Comparison of ENCODE assay signal across 34 cellular contexts in genomic region chr17:45989759-45990158, GRCh38. TPM values are rescaled to one million over a fixed set of nuclear protein-coding genes. Genes with fewer than 3 reads are reported as not detected.
"Had no signal": no experiment of that assay in that cellular context is flagged by ENCODE, and none has a peak within 500 bp of the region (broad histone marks: within the 10 kb centered on the region; RNA-seq: fewer than 3 reads in every experiment).

No MANE protein-coding gene starts in this region.

- H3K4me1 ChIP-seq: adrenal gland, body of pancreas, colonic mucosa had no signal

- H3K9me3 Mint-ChIP-seq: activated CD4-positive, alpha-beta memory T cell treated with anti-CD3 and anti-CD28 coated beads for 36 hours; activated CD4-positive, alpha-beta T cell treated with anti-CD3 and anti-CD28 coated beads, Interleukin-2, amount 10 ng/mL, durations not matched to agents 24 days and 14 days; activated naive CD4-positive, alpha-beta T cell treated with anti-CD3 and anti-CD28 coated beads for 36 hours; activated naive CD4-positive, alpha-beta T cell treated with anti-CD3 and anti-CD28 coated beads, Interleukin-2, amount 50 U/mL, for 24 hours; activated naive CD8-positive, alpha-beta T cell treated with anti-CD3 and anti-CD28 coated beads for 36 hours; activated naive CD8-positive, alpha-beta T cell treated with anti-CD3 and anti-CD28 coated beads, Interleukin-2, amount 50 U/mL, for 24 hours; activated T-helper 1 cell treated with anti-CD3 and anti-CD28 coated beads, Interleukin-12 subunit alpha, Interleukin-12 subunit beta, Interleukin-2, Interleukin-4 antibody, amounts not matched to agents 30 ng/mL and 10 ng/mL and 1 ng/mL, durations not matched to agents 14 hours and 24 hours and 36 hours; activated T-helper 2 cell treated with anti-CD3 and anti-CD28 coated beads, Interferon-gamma antibody, Interleukin-2, Interleukin-4, amounts not matched to agents 10 μg/mL and 5 μg/mL and 100 μg/mL, durations not matched to agents 14 hours and 24 hours and 36 hours; dendritic cell treated with granulocyte-macrophage colony-stimulating factor and Interleukin-4, amounts not matched to agents 40 ng/mL and 50 ng/mL, for 4 days; endodermal cell had no signal

- H3K27me3 Mint-ChIP-seq: activated CD4-positive, alpha-beta memory T cell treated with anti-CD3 and anti-CD28 coated beads for 36 hours; activated CD4-positive, alpha-beta T cell treated with anti-CD3 and anti-CD28 coated beads for 36 hours; activated naive CD4-positive, alpha-beta T cell treated with anti-CD3 and anti-CD28 coated beads, Interleukin-2, amount 50 U/mL, for 24 hours; activated naive CD8-positive, alpha-beta T cell treated with anti-CD3 and anti-CD28 coated beads for 36 hours; activated naive CD8-positive, alpha-beta T cell treated with anti-CD3 and anti-CD28 coated beads, Interleukin-2, amount 50 U/mL, for 24 hours; dendritic cell treated with granulocyte-macrophage colony-stimulating factor and Interleukin-4, amounts not matched to agents 40 ng/mL and 50 ng/mL, for 4 days had no signal

- H3K36me3 Mint-ChIP-seq: activated CD4-positive, alpha-beta memory T cell treated with anti-CD3 and anti-CD28 coated beads for 36 hours; activated CD8-positive, alpha-beta memory T cell treated with anti-CD3 and anti-CD28 coated beads, Interleukin-2, amount 10 ng/mL, durations not matched to agents 7 days and 5 days; activated naive CD4-positive, alpha-beta T cell treated with anti-CD3 and anti-CD28 coated beads, Interleukin-2, amount 50 U/mL, for 24 hours; activated naive CD8-positive, alpha-beta T cell treated with anti-CD3 and anti-CD28 coated beads for 36 hours had no signal

- DNase-seq: activated CD4-positive, alpha-beta memory T cell treated with anti-CD3 and anti-CD28 coated beads for 36 hours; activated CD4-positive, alpha-beta T cell treated with anti-CD3 and anti-CD28 coated beads for 36 hours; activated CD4-positive, alpha-beta T cell treated with anti-CD3 and anti-CD28 coated beads, Interleukin-2, amount 10 ng/mL, durations not matched to agents 24 days and 14 days; activated CD4-positive, CD25-positive, alpha-beta regulatory T cell; activated CD4-positive, CD25-positive, alpha-beta regulatory T cell treated with anti-CD3 and anti-CD28 coated beads, Interleukin-2, amount 50 U/mL, for 72 hours; activated CD8-positive, alpha-beta memory T cell treated with anti-CD3 and anti-CD28 coated beads, Interleukin-2, amount 10 ng/mL, durations not matched to agents 7 days and 5 days; activated CD8-positive, alpha-beta memory T cell treated with anti-CD3 and anti-CD28 coated beads, Interleukin-2, amount 50 U/mL, for 4 hours; activated CD8-positive, alpha-beta T cell treated with anti-CD3 and anti-CD28 coated beads, Interleukin-2, amount 10 ng/mL, durations not matched to agents 7 days and 5 days; activated effector memory CD4-positive, alpha-beta T cell treated with anti-CD3 and anti-CD28 coated beads, Interleukin-2, amount 50 U/mL, for 16 hours; activated naive CD4-positive, alpha-beta T cell treated with anti-CD3 and anti-CD28 coated beads for 36 hours; activated naive CD8-positive, alpha-beta T cell treated with anti-CD3 and anti-CD28 coated beads for 36 hours; activated naive CD8-positive, alpha-beta T cell treated with anti-CD3 and anti-CD28 coated beads, Interleukin-2, amount 50 U/mL, for 24 hours; activated T-cell treated with anti-CD3 and anti-CD28 coated beads, Interleukin-2, amount 50 U/mL, for 1 hour; activated T-cell treated with anti-CD3 and anti-CD28 coated beads, Interleukin-2, amount 50 U/mL, for 48 hours; adrenal gland; amygdala; body of pancreas; caudate nucleus; colonic mucosa; dorsolateral prefrontal cortex; effector memory CD4-positive, alpha-beta T cell; endodermal cell; foreskin fibroblast; head of caudate nucleus; T-helper 2 cell had no signal

- H3K27ac ChIP-seq: adrenal gland, body of pancreas, colonic mucosa had no signal

- H3K4me3 Mint-ChIP-seq: activated CD4-positive, alpha-beta memory T cell treated with anti-CD3 and anti-CD28 coated beads for 36 hours; activated CD4-positive, alpha-beta T cell treated with anti-CD3 and anti-CD28 coated beads for 36 hours; activated CD4-positive, alpha-beta T cell treated with anti-CD3 and anti-CD28 coated beads, Interleukin-2, amount 10 ng/mL, durations not matched to agents 24 days and 14 days; activated CD8-positive, alpha-beta memory T cell treated with anti-CD3 and anti-CD28 coated beads, Interleukin-2, amount 10 ng/mL, durations not matched to agents 7 days and 5 days; activated CD8-positive, alpha-beta T cell treated with anti-CD3 and anti-CD28 coated beads, Interleukin-2, amount 10 ng/mL, durations not matched to agents 7 days and 5 days; activated naive CD4-positive, alpha-beta T cell treated with anti-CD3 and anti-CD28 coated beads for 36 hours; activated naive CD4-positive, alpha-beta T cell treated with anti-CD3 and anti-CD28 coated beads, Interleukin-2, amount 50 U/mL, for 24 hours; activated naive CD8-positive, alpha-beta T cell treated with anti-CD3 and anti-CD28 coated beads for 36 hours; activated naive CD8-positive, alpha-beta T cell treated with anti-CD3 and anti-CD28 coated beads, Interleukin-2, amount 50 U/mL, for 24 hours; activated T-helper 1 cell treated with anti-CD3 and anti-CD28 coated beads, Interleukin-12 subunit alpha, Interleukin-12 subunit beta, Interleukin-2, Interleukin-4 antibody, amounts not matched to agents 30 ng/mL and 10 ng/mL and 1 ng/mL, durations not matched to agents 14 hours and 24 hours and 36 hours; dendritic cell treated with granulocyte-macrophage colony-stimulating factor and Interleukin-4, amounts not matched to agents 40 ng/mL and 50 ng/mL, for 4 days; endodermal cell had no signal

- H3K36me3 ChIP-seq: adrenal gland, colonic mucosa had no signal

- H3K27me3 ChIP-seq: adrenal gland, body of pancreas, colonic mucosa, dorsolateral prefrontal cortex had no signal

- ATAC-seq: activated CD4-positive, alpha-beta T cell treated with anti-CD3 and anti-CD28 coated beads for 36 hours; activated CD8-positive, alpha-beta memory T cell treated with anti-CD3 and anti-CD28 coated beads, Interleukin-2, amount 10 ng/mL, durations not matched to agents 7 days and 5 days; activated CD8-positive, alpha-beta T cell treated with anti-CD3 and anti-CD28 coated beads, Interleukin-2, amount 10 ng/mL, durations not matched to agents 7 days and 5 days; activated naive CD8-positive, alpha-beta T cell treated with anti-CD3 and anti-CD28 coated beads, Interleukin-2, amount 50 U/mL, for 24 hours; body of pancreas; esophagus mucosa had no signal

- H3K4me3 ChIP-seq: adrenal gland, body of pancreas, colonic mucosa, dorsolateral prefrontal cortex had no signal

- H3K9me3 ChIP-seq: adrenal gland, body of pancreas, colonic mucosa had no signal

- H3K27ac Mint-ChIP-seq: activated CD4-positive, alpha-beta memory T cell treated with anti-CD3 and anti-CD28 coated beads for 36 hours; activated CD4-positive, alpha-beta T cell treated with anti-CD3 and anti-CD28 coated beads for 36 hours; activated CD4-positive, alpha-beta T cell treated with anti-CD3 and anti-CD28 coated beads, Interleukin-2, amount 10 ng/mL, durations not matched to agents 24 days and 14 days; activated CD8-positive, alpha-beta memory T cell treated with anti-CD3 and anti-CD28 coated beads, Interleukin-2, amount 10 ng/mL, durations not matched to agents 7 days and 5 days; activated CD8-positive, alpha-beta T cell treated with anti-CD3 and anti-CD28 coated beads, Interleukin-2, amount 10 ng/mL, durations not matched to agents 7 days and 5 days; activated naive CD4-positive, alpha-beta T cell treated with anti-CD3 and anti-CD28 coated beads for 36 hours; activated naive CD4-positive, alpha-beta T cell treated with anti-CD3 and anti-CD28 coated beads, Interleukin-2, amount 50 U/mL, for 24 hours; activated naive CD8-positive, alpha-beta T cell treated with anti-CD3 and anti-CD28 coated beads for 36 hours; activated naive CD8-positive, alpha-beta T cell treated with anti-CD3 and anti-CD28 coated beads, Interleukin-2, amount 50 U/mL, for 24 hours; activated T-helper 1 cell treated with anti-CD3 and anti-CD28 coated beads, Interleukin-12 subunit alpha, Interleukin-12 subunit beta, Interleukin-2, Interleukin-4 antibody, amounts not matched to agents 30 ng/mL and 10 ng/mL and 1 ng/mL, durations not matched to agents 14 hours and 24 hours and 36 hours; activated T-helper 2 cell treated with anti-CD3 and anti-CD28 coated beads, Interferon-gamma antibody, Interleukin-2, Interleukin-4, amounts not matched to agents 10 μg/mL and 5 μg/mL and 100 μg/mL, durations not matched to agents 14 hours and 24 hours and 36 hours; dendritic cell treated with granulocyte-macrophage colony-stimulating factor and Interleukin-4, amounts not matched to agents 40 ng/mL and 50 ng/mL, for 4 days; endodermal cell had no signal

- H3K4me1 Mint-ChIP-seq: activated CD4-positive, alpha-beta T cell treated with anti-CD3 and anti-CD28 coated beads for 36 hours; activated CD4-positive, alpha-beta T cell treated with anti-CD3 and anti-CD28 coated beads, Interleukin-2, amount 10 ng/mL, durations not matched to agents 24 days and 14 days; activated CD8-positive, alpha-beta memory T cell treated with anti-CD3 and anti-CD28 coated beads, Interleukin-2, amount 10 ng/mL, durations not matched to agents 7 days and 5 days; activated naive CD4-positive, alpha-beta T cell treated with anti-CD3 and anti-CD28 coated beads, Interleukin-2, amount 50 U/mL, for 24 hours; activated naive CD8-positive, alpha-beta T cell treated with anti-CD3 and anti-CD28 coated beads for 36 hours; activated naive CD8-positive, alpha-beta T cell treated with anti-CD3 and anti-CD28 coated beads, Interleukin-2, amount 50 U/mL, for 24 hours; endodermal cell had no signal

RNA-seq across cellular contexts. Expression of gene STH, which starts 9.3 kb away (rescaled TPM):
- total RNA-seq: activated CD4-positive, alpha-beta memory T cell treated with anti-CD3 and anti-CD28 coated beads for 36 hours; activated CD4-positive, alpha-beta T cell treated with anti-CD3 and anti-CD28 coated beads for 36 hours; activated CD4-positive, alpha-beta T cell treated with anti-CD3 and anti-CD28 coated beads, Interleukin-2, amount 10 ng/mL, durations not matched to agents 24 days and 14 days; activated CD8-positive, alpha-beta memory T cell treated with anti-CD3 and anti-CD28 coated beads for 36 hours; activated CD8-positive, alpha-beta memory T cell treated with anti-CD3 and anti-CD28 coated beads, Interleukin-2, amount 10 ng/mL, durations not matched to agents 7 days and 5 days; activated CD8-positive, alpha-beta T cell treated with anti-CD3 and anti-CD28 coated beads, Interleukin-2, amount 10 ng/mL, durations not matched to agents 7 days and 5 days; activated naive CD4-positive, alpha-beta T cell treated with anti-CD3 and anti-CD28 coated beads for 36 hours; activated naive CD8-positive, alpha-beta T cell treated with anti-CD3 and anti-CD28 coated beads for 36 hours; activated T-helper 1 cell treated with anti-CD3 and anti-CD28 coated beads, Interleukin-12 subunit alpha, Interleukin-12 subunit beta, Interleukin-2, Interleukin-4 antibody, amounts not matched to agents 30 ng/mL and 10 ng/mL and 1 ng/mL, durations not matched to agents 14 hours and 24 hours and 36 hours; activated T-helper 2 cell treated with anti-CD3 and anti-CD28 coated beads, Interferon-gamma antibody, Interleukin-2, Interleukin-4, amounts not matched to agents 10 μg/mL and 5 μg/mL and 100 μg/mL, durations not matched to agents 14 hours and 24 hours and 36 hours; adrenal gland; aorta; body of pancreas; colonic mucosa; endodermal cell; epithelial cell of proximal tubule; esophagus mucosa; T-helper 1 cell treated with Interleukin-12 subunit alpha and Interleukin-12 subunit beta and Interleukin-4 antibody, amounts not matched to agents 30 ng/mL and 1 ng/mL, for 36 hours had no signal
- polyA plus RNA-seq: adrenal gland, aorta had no signal
